Comparison of ENCODE assay signal across 15 cellular contexts in the genomic region with DNA sequence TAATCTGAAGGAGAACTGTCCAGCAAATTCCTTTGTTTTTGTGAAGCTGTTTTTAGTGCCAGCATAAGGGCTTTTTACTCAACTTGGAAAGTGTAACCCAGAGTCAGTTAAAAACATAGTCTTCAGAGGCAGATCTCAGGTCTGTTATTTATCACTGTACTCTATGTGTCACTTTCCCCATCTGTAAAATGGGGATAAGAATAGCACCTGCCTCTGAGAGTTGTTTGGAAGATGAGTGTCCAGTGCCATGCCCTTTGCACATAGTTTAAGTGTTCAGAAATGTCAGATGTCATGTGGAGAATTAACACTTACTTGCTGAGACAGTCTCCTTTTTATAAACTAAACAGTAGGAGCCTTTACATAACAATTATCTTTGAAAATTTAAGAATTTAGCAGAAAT. TPM values are rescaled to one million over a fixed set of nuclear protein-coding genes. Genes with fewer than 3 reads are reported as not detected.
DNase-seq lines count a peak whose midpoint lies in the region; ATAC-seq and TF ChIP-seq lines count a peak whose summit lies in the region.
"Had no signal": no experiment of that assay in that cellular context is flagged by ENCODE, and none has a peak within 500 bp of the region (broad histone marks: within the 10 kb centered on the region; RNA-seq: fewer than 3 reads in every experiment).

No MANE protein-coding gene starts in this region.

- 0 out of 2 replicates have a peak, but pooled peaks cover 7% of the 10 kb centered on the region for H3K79me2 ChIP-seq in OCI-LY1 (ENCODE audit: insufficient read depth, low read length)

- no peaks in the 10 kb centered on the region for H3F3A ChIP-seq in OCI-LY1 (ENCODE audit: insufficient read depth, low read length)

- peaks cover 80% of the 10 kb centered on the region for H3K36me3 ChIP-seq in OCI-LY1 (ENCODE audit: insufficient read depth, low read length)
- H3K36me3 ChIP-seq in esophagus muscularis mucosa: peaks cover 25 to 80% (median 57%) of the 10 kb centered on the region in 4 donors

- H3K4me3 ChIP-seq in OCI-LY1 (ENCODE audit: low read depth, low read length, poor library complexity, severe bottlenecking) (no peak overlapping the region), esophagus muscularis mucosa (no peak overlapping the region)
- H3K4me3 ChIP-seq: BLaER1 treated with 17β-estradiol and CSF1 and Interleukin-3, amounts not matched to agents 10 nM and 100 nM had no signal

- ATAC-seq in Right ventricle myocardium superior (ENCODE audit: poor library complexity) (peak; percentile 34), left cardiac atrium (no peak)

- no peaks in the 10 kb centered on the region for H3K9me2 ChIP-seq in OCI-LY1 (ENCODE audit: low read depth, low read length)

- TF ChIP-seq EP300 in esophagus muscularis mucosa (IDR thresholded peaks at IDR 0.05): no peak

- H3K27me3 ChIP-seq in OCI-LY1 (ENCODE audit: insufficient read depth, low read length) (no peaks in the 10 kb centered on the region), esophagus muscularis mucosa (no peaks in the 10 kb centered on the region)
- H3K27me3 ChIP-seq: BLaER1 treated with 17β-estradiol and CSF1 and Interleukin-3, amounts not matched to agents 10 nM and 100 nM had no signal

- no peak for DNase-seq in Right ventricle myocardium superior
- no peak for DNase-seq in left cardiac atrium
- no peak for DNase-seq in esophagus muscularis mucosa (ENCODE audit: extremely low spot score)
- DNase-seq in NCI-H1048 (lab: John Stamatoyannopoulos, UW): no peak
- no peak for DNase-seq in NCI-H82 treated with DMSO at 0.1 percent for 48 hours (lab: John Stamatoyannopoulos, UW; ENCODE audit: unreplicated experiment)
- no peak for DNase-seq in activated CD4-positive, alpha-beta T cell treated with anti-CD3 and anti-CD28 coated beads, Interleukin-2, amount 50 U/mL, for 1 hour
- DNase-seq: Calu3; CD4-positive, alpha-beta T cell; DMS 273 treated with DMSO at 0.1 percent for 48 hours; HCEC 1CT; HFFc6 had no signal

- peak overlapping the region; percentile 19 for H3K27ac ChIP-seq in OCI-LY1 (ENCODE audit: low read depth, low read length, poor library complexity, severe bottlenecking)
- H3K27ac ChIP-seq in esophagus muscularis mucosa (replicated peaks in 1 of 4): peak overlapping the region in 3 of 4 donors; percentile 41 to 63 (median 48)
- H3K27ac ChIP-seq: 22Rv1; BLaER1 treated with 17β-estradiol and CSF1 and Interleukin-3, amounts not matched to agents 10 nM and 100 nM; HL-60 had no signal

- no peak overlapping the region for H3K4me2 ChIP-seq in OCI-LY1 (ENCODE audit: low read length)
- H3K4me2 ChIP-seq: BLaER1 treated with 17β-estradiol and CSF1 and Interleukin-3, amounts not matched to agents 10 nM and 100 nM had no signal

- TF ChIP-seq POLR2A in esophagus muscularis mucosa (IDR thresholded peaks at IDR 0.05; ENCODE audit: low read depth): no peak

- no peak overlapping the region for H3K9ac ChIP-seq in OCI-LY1 (ENCODE audit: low read length)
- H3K9ac ChIP-seq: BLaER1 treated with 17β-estradiol and CSF1 and Interleukin-3, amounts not matched to agents 10 nM and 100 nM had no signal

- no peaks in the 10 kb centered on the region for H4K20me1 ChIP-seq in OCI-LY1 (ENCODE audit: insufficient read depth, low read length)

- no peak overlapping the region for H2AFZ ChIP-seq in OCI-LY1 (ENCODE audit: low read length)

- intact Hi-C loops in Right ventricle myocardium superior (cut with DNase I) (no loop called here), left cardiac atrium (cut with DNase I) (no loop called here), esophagus muscularis mucosa (cut with DNase I) (no loop called here)

- H3K4me1 ChIP-seq in OCI-LY1 (ENCODE audit: insufficient read depth, low read length, severe bottlenecking): peaks cover 52% of the 10 kb centered on the region
- H3K4me1 ChIP-seq in esophagus muscularis mucosa: peaks cover 0 to 45% (median 43%) of the 10 kb centered on the region in 4 donors
- H3K4me1 ChIP-seq: BLaER1 treated with 17β-estradiol and CSF1 and Interleukin-3, amounts not matched to agents 10 nM and 100 nM had no signal

- no peak for TF ChIP-seq CTCF in OCI-LY1 (IDR thresholded peaks at IDR 0.05; ENCODE audit: low read length)
- no peak for TF ChIP-seq CTCF in esophagus muscularis mucosa (IDR thresholded peaks at IDR 0.05)

- H3K9me3 ChIP-seq in OCI-LY1 (ENCODE audit: low read length) (no peaks in the 10 kb centered on the region), esophagus muscularis mucosa (no peaks in the 10 kb centered on the region)
- H3K9me3 ChIP-seq: BLaER1 treated with 17β-estradiol and CSF1 and Interleukin-3, amounts not matched to agents 10 nM and 100 nM had no signal

RNA-seq across cellular contexts. Expression of a gene that starts 27.9 kb away (rescaled TPM):
- total RNA-seq in Right ventricle myocardium superior: 8.8 TPM
- 10 to 100 TPM in 1 of 2 donors, 1 to 10 TPM in 1; 8.5 to 12.7 TPM for total RNA-seq in left cardiac atrium
- 10 to 100 TPM; 13.2 to 21.6 (median 19.4) TPM for total RNA-seq in esophagus muscularis mucosa
